In genomic region chr19:16118489-16119033, GRCh38 we compare ENCODE assay signal across 9 cellular contexts. TPM values are rescaled to one million over a fixed set of nuclear protein-coding genes. Genes with fewer than 3 reads are reported as not detected.
DNase-seq lines count a peak whose midpoint lies in the region; ATAC-seq and TF ChIP-seq lines count a peak whose summit lies in the region.
"Had no signal": no experiment of that assay in that cellular context is flagged by ENCODE, and none has a peak within 500 bp of the region (broad histone marks: within the 10 kb centered on the region; RNA-seq: fewer than 3 reads in every experiment).

No MANE protein-coding gene starts in this region.

- peaks cover 0 to 60% (median 0%) of the 10 kb centered on the region in 3 donors for H3K36me3 ChIP-seq in Peyer's patch

- peak; percentile 82 for ATAC-seq in HG02852 (IDR thresholded peaks at IDR 0.05; ENCODE audit: unreplicated experiment)
- ATAC-seq in left colon, result no peak

- peak in 2 of 3 donors; percentile 85 to 89 for DNase-seq in Peyer's patch
- DNase-seq in left colon, result peak; percentile 61 to 65
- no peak for DNase-seq in NCI-H774 (lab: John Stamatoyannopoulos, UW)
- DNase-seq in cerebellar cortex (ENCODE audit: low spot score), result no peak
- no peak for DNase-seq in cerebellar nuclear complex (lab: John Stamatoyannopoulos, UW)
- DNase-seq in NCI-H1436 (lab: John Stamatoyannopoulos, UW), result no peak

- TF ChIP-seq CTCF in Peyer's patch (IDR thresholded peaks at IDR 0.05), result no peak

- peaks cover 11 to 61% (median 28%) of the 10 kb centered on the region in 4 donors for H3K4me1 ChIP-seq in Peyer's patch

- no peaks in the 10 kb centered on the region for H3K27me3 ChIP-seq in Peyer's patch

- H3K4me3 ChIP-seq in Peyer's patch, result peak overlapping the region in 1 of 4 donors; percentile 2

- peak overlapping the region; percentile 75 to 86 (median 82) for H3K27ac ChIP-seq in Peyer's patch

- H3K9me3 ChIP-seq in Peyer's patch, result no peaks in the 10 kb centered on the region

- in situ Hi-C loops in GM18951 (cut with MboI; ENCODE audit: low sequenced_read_pairs, unreplicated experiment), result no loop called here

- intact Hi-C loops in left colon (cut with DNase I, micrococcal nuclease), result loop anchor here (10.0 kb wide), 2 partner anchors 64 to 74 kb away; no protein-coding TSS in a partner anchor

- TF ChIP-seq POLR2A in GM18951 (IDR thresholded peaks at IDR 0.05; ENCODE audit: extremely low read depth, insufficient read depth, insufficient read length), result peak; percentile 67
- no peak for TF ChIP-seq POLR2A in Peyer's patch (IDR thresholded peaks at IDR 0.05)

RNA-seq across cellular contexts. Expression of gene RAB8A, which starts 6.9 kb away (rescaled TPM):
- total RNA-seq in Peyer's patch (100 to 1,000 TPM in 2 of 4 donors, 10 to 100 TPM in 2; 53.6 to 138 (median 113) TPM), left colon (100 to 1,000 TPM; 143 to 172 TPM)

RNA-seq across cellular contexts. Expression of gene HSH2D, which starts 24.9 kb away (rescaled TPM):
- total RNA-seq in Peyer's patch, result 100 to 1,000 TPM in 1 of 4 donors, 10 to 100 TPM in 3; 28.0 to 111 (median 58.8) TPM
- 10 to 100 TPM; 18.8 to 24.3 TPM for total RNA-seq in left colon
- total RNA-seq: SK-MEL-5 had no signal

RNA-seq across cellular contexts. Expression of gene TPM4, which starts 42.3 kb away (rescaled TPM):
- total RNA-seq in Peyer's patch, result 100 to 1,000 TPM; 125 to 423 (median 139) TPM
- 100 to 1,000 TPM; 280 to 300 TPM for total RNA-seq in left colon

RNA-seq across cellular contexts. Expression of gene CIB3, which starts 54.8 kb away (rescaled TPM):
- total RNA-seq in Peyer's patch (not detected), left colon (not detected)
- total RNA-seq: SK-MEL-5 had no signal

Comparison
In these comparisons a context has a peak if more than half of its experiments do, and no peak if none do; other contexts are left out.
1. DNase-seq: peak in Peyer's patch (2 of 3) and left colon (2 of 2); none in NCI-H774 (single experiment), cerebellar cortex (single experiment), cerebellar nuclear complex (0 of 2) and NCI-H1436 (single experiment).